1 cellular context compared by ENCODE assay signal in genomic region chr20:58706150-58706892, GRCh38.
TF ChIP-seq lines count a peak whose summit lies in the region.

No MANE protein-coding gene starts in this region.

TF ChIP-seq in HepG2, 621 proteins besides CTCF, POLR2A, EP300 and RAD21:
- TF ChIP-seq ZNF207 (IDR thresholded peaks at IDR 0.05; ENCODE audit: borderline replicate concordance) (no peak), AGO2 (optimal IDR thresholded peaks at IDR 0.05; ENCODE audit: low read depth, low read length) (peak; percentile 61)
